In the genomic region with DNA sequence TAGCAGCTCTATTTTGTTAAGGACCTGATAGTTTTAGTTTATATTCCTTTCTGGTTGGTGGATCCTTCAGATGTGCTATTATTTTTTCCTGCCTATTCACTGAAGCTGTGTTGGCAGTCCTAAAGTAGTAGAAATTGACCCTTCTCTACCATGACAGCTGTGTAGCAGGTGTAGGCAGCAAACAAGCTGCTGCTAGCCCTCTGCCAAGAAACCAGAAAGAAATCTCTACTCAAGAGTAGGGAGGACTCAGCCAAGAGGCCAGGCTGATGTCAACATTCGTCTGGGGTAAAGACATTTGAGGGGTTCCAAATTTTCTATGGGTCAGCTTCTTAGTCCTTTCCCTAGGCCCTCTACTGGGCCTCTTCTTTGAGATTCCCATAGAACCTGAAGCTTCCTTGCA, we compare ENCODE assay signal across 17 cellular contexts.
"Had no signal": no experiment of that assay in that cellular context is flagged by ENCODE, and none has a peak within 500 bp of the region (broad histone marks: within the 10 kb centered on the region; RNA-seq: fewer than 3 reads in every experiment).

No MANE protein-coding gene starts in this region.

- H3K4me3 Mint-ChIP-seq: activated CD4-positive, alpha-beta T cell treated with anti-CD3 and anti-CD28 coated beads for 36 hours; activated CD8-positive, alpha-beta T cell treated with anti-CD3 and anti-CD28 coated beads, Interleukin-2, amount 10 ng/mL, durations not matched to agents 7 days and 5 days; activated naive CD4-positive, alpha-beta T cell treated with anti-CD3 and anti-CD28 coated beads for 36 hours; natural killer cell treated with Interleukin-12 subunit alpha and Interleukin-12 subunit beta and Interleukin-15 and Interleukin-18, amount 100 ng/mL, for 72 hours had no signal

- DNase-seq: activated CD4-positive, alpha-beta T cell treated with anti-CD3 and anti-CD28 coated beads for 36 hours; activated CD8-positive, alpha-beta memory T cell treated with anti-CD3 and anti-CD28 coated beads, Interleukin-2, amount 50 U/mL, for 48 hours; activated CD8-positive, alpha-beta T cell treated with anti-CD3 and anti-CD28 coated beads, Interleukin-2, amount 10 ng/mL, durations not matched to agents 7 days and 5 days; activated naive CD4-positive, alpha-beta T cell treated with anti-CD3 and anti-CD28 coated beads for 36 hours; caudate nucleus; effector CD8-positive, alpha-beta T cell; hypothalamus; mammary epithelial cell; mucosa of descending colon; stimulated activated CD4-positive, alpha-beta T cell treated with anti-CD3 and anti-CD28 coated beads, Interleukin-15, amount 100 ng/mL, for 24 hours; stimulated activated CD4-positive, alpha-beta T cell treated with anti-CD3 and anti-CD28 coated beads, Interleukin-4, amount 100 ng/mL, for 24 hours; stomach; T-helper 9 cell had no signal

- H3K4me3 ChIP-seq: coronary artery, gastroesophageal sphincter, mucosa of descending colon, stomach, thoracic aorta had no signal

- H3K27me3 ChIP-seq: gastroesophageal sphincter, stomach had no signal

- H3K4me1 ChIP-seq: gastroesophageal sphincter, stomach had no signal

- H3K27ac ChIP-seq: coronary artery, gastroesophageal sphincter, stomach, thoracic aorta had no signal

- ATAC-seq: activated CD4-positive, alpha-beta T cell treated with anti-CD3 and anti-CD28 coated beads for 36 hours; activated CD8-positive, alpha-beta T cell treated with anti-CD3 and anti-CD28 coated beads, Interleukin-2, amount 10 ng/mL, durations not matched to agents 7 days and 5 days; gastroesophageal sphincter; natural killer cell treated with Interleukin-12 subunit alpha and Interleukin-12 subunit beta and Interleukin-15 and Interleukin-18, amount 100 ng/mL, for 72 hours had no signal

- H3K27ac Mint-ChIP-seq: activated CD4-positive, alpha-beta T cell treated with anti-CD3 and anti-CD28 coated beads for 36 hours; activated CD8-positive, alpha-beta T cell treated with anti-CD3 and anti-CD28 coated beads, Interleukin-2, amount 10 ng/mL, durations not matched to agents 7 days and 5 days; activated naive CD4-positive, alpha-beta T cell treated with anti-CD3 and anti-CD28 coated beads for 36 hours; natural killer cell treated with Interleukin-12 subunit alpha and Interleukin-12 subunit beta and Interleukin-15 and Interleukin-18, amount 100 ng/mL, for 72 hours had no signal

- H3K4me1 Mint-ChIP-seq: activated CD4-positive, alpha-beta T cell treated with anti-CD3 and anti-CD28 coated beads for 36 hours had no signal

- H3K9me3 Mint-ChIP-seq: activated naive CD4-positive, alpha-beta T cell treated with anti-CD3 and anti-CD28 coated beads for 36 hours; natural killer cell treated with Interleukin-12 subunit alpha and Interleukin-12 subunit beta and Interleukin-15 and Interleukin-18, amount 100 ng/mL, for 72 hours had no signal

- H3K9me3 ChIP-seq: gastroesophageal sphincter, mucosa of descending colon, stomach, thoracic aorta had no signal

- H3K36me3 ChIP-seq: thoracic aorta had no signal

- H3K27me3 Mint-ChIP-seq: activated CD4-positive, alpha-beta T cell treated with anti-CD3 and anti-CD28 coated beads for 36 hours; natural killer cell treated with Interleukin-12 subunit alpha and Interleukin-12 subunit beta and Interleukin-15 and Interleukin-18, amount 100 ng/mL, for 72 hours had no signal
